ENCODE assay signal across 8 cellular contexts in the genomic region with DNA sequence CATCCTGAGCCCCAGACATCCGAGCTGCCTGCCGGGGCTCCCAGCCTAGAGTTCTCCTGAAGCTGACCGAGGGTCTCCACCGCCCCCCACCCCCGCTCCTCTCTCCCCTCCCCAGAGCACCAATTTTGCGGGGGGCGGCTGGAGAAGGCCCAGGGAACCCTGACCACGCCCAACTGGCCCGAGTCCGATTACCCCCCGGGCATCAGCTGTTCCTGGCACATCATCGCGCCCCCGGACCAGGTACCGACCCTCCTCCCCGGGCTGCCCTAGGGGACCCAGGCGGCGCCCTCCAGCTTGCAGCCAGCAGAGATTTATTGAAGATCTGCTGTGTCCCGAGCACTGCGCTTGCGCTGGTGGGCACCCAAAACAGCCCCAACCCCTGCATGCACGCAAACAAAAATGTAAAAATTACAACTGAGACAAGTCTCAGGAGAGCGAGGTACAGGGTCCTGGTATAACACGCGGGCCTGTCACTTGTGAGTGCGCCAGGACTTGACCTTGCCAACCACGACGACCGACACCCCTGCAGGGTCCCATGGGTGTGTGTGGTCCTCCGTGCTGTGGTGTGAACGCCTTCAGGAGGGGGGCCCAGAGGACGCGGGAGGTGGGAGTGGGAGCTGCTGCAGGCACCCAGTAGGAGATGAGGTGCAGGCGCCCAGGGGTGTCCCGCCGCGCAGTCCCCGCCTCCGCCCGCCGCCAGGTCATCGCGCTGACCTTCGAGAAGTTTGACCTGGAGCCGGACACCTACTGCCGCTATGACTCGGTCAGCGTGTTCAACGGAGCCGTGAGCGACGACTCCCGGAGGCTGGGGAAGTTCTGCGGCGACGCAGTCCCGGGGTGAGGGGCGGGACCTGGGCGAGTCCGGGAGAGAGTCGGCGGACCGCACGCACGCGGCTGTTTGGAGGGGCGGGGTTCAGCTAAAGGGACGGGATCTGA. TPM values are rescaled to one million over a fixed set of nuclear protein-coding genes. Genes with fewer than 3 reads are reported as not detected.
DNase-seq lines count a peak whose midpoint lies in the region; ATAC-seq and TF ChIP-seq lines count a peak whose summit lies in the region.

No MANE protein-coding gene starts in this region.

- no peak overlapping the region for H4K91ac ChIP-seq in trophoblast cell (ENCODE audit: low read depth, low read length)

- no peak overlapping the region for H2BK12ac ChIP-seq in trophoblast cell (ENCODE audit: low read length)

- H3K4me3 Mint-ChIP-seq in activated T-cell treated with anti-CD3 and anti-CD28 coated beads, Interleukin-2, amount 50 U/mL, for 4 hours, result peak overlapping the region; percentile 76

- peaks cover 17% of the 10 kb centered on the region for H3K79me1 ChIP-seq in trophoblast cell (ENCODE audit: low read length)

- no peaks in the 10 kb centered on the region for H3K36me3 Mint-ChIP-seq in activated T-cell treated with anti-CD3 and anti-CD28 coated beads, Interleukin-2, amount 50 U/mL, for 4 hours (ENCODE audit: insufficient read depth)

- peaks cover 20 to 34% of the 10 kb centered on the region in 2 experiments for H3K4me1 ChIP-seq in trophoblast cell (ENCODE audit: control insufficient read depth in 1 of 2, insufficient read depth in 2 of 2, low read length in 2 of 2)

- H4K12ac ChIP-seq in trophoblast cell (ENCODE audit: low read depth, low read length), result peak overlapping the region; percentile 55

- H3K9ac ChIP-seq in trophoblast cell (ENCODE audit: low read length), result no peak overlapping the region

- in situ Hi-C loops in KBM-7 (cut with MboI; ENCODE audit: low pct_unique_long_range_greater_than_20kb, low sequenced_read_pairs), result no loop called here

- no peak overlapping the region for H3K23ac ChIP-seq in trophoblast cell (ENCODE audit: low read length)

- H3K27me3 ChIP-seq in trophoblast cell (ENCODE audit: insufficient read depth, low read length), result no peaks in the 10 kb centered on the region

- no peaks in the 10 kb centered on the region for H3K9me3 ChIP-seq in trophoblast cell (ENCODE audit: insufficient read depth, low read depth, low read length)

- DNase-seq in NOMO-1 treated with DMSO at 0.1 percent for 48 hours (lab: John Stamatoyannopoulos, UW; ENCODE audit: unreplicated experiment), result peak; percentile 29
- DNase-seq in NOMO-1 (lab: John Stamatoyannopoulos, UW; ENCODE audit: unreplicated experiment in 2 of 2), result no peak
- DNase-seq in activated T-cell treated with anti-CD3 and anti-CD28 coated beads, Interleukin-2, amount 50 U/mL, for 4 hours, result no peak
- peak in 1 of 2 donors; percentile 33 for DNase-seq in foreskin fibroblast
- DNase-seq in trophoblast cell, result peak; percentile 29 to 47
- no peak for DNase-seq in T-helper 9 cell
- no peak for DNase-seq in NCI-H345 (lab: John Stamatoyannopoulos, UW)
- no peak for DNase-seq in KBM-7

- WGBS in trophoblast cell (ENCODE audit: extremely low coverage, insufficient coverage, insufficient read length), result no CpG with 5 or more reads among the region's 68 CpGs

- H3K27ac ChIP-seq in trophoblast cell (ENCODE audit: low read depth, low read length), result no peak overlapping the region

- H2AFZ ChIP-seq in trophoblast cell (ENCODE audit: insufficient read depth, low read length, poor library complexity), result peak overlapping the region; percentile 32

- H3K4me3 ChIP-seq in foreskin fibroblast (ENCODE audit: low read depth in 1 of 2, low read length in 2 of 2) (peak overlapping the region; percentile 94 to 99), trophoblast cell (ENCODE audit: low read depth, low read length) (peak overlapping the region; percentile 65)

- H3K18ac ChIP-seq in trophoblast cell (ENCODE audit: low read length), result peak overlapping the region; percentile 85

- peak; percentile 17 to 31 for ATAC-seq in activated T-cell treated with anti-CD3 and anti-CD28 coated beads, Interleukin-2, amount 50 U/mL, for 4 hours

- peak overlapping the region; percentile 88 for H4K8ac ChIP-seq in trophoblast cell (ENCODE audit: low read depth, low read length)

- no peak overlapping the region for H2AK5ac ChIP-seq in trophoblast cell (ENCODE audit: low read length)

- H3K4me2 ChIP-seq in trophoblast cell (ENCODE audit: low read length), result peak overlapping the region; percentile 97

- no peak overlapping the region for H3K4ac ChIP-seq in trophoblast cell (ENCODE audit: low read depth, low read length)

- H3K4me1 Mint-ChIP-seq in activated T-cell treated with anti-CD3 and anti-CD28 coated beads, Interleukin-2, amount 50 U/mL, for 4 hours (ENCODE audit: low read depth), result peaks cover 15% of the 10 kb centered on the region

- H2BK5ac ChIP-seq in trophoblast cell (ENCODE audit: low read depth, low read length, poor library complexity), result no peak overlapping the region

- H3K14ac ChIP-seq in trophoblast cell (ENCODE audit: low read length), result peak overlapping the region; percentile 57

- no peaks in the 10 kb centered on the region for H3K79me2 ChIP-seq in trophoblast cell (ENCODE audit: control insufficient read depth, insufficient read depth, low read length, poor library complexity)

- no peaks in the 10 kb centered on the region for H3K27me3 Mint-ChIP-seq in activated T-cell treated with anti-CD3 and anti-CD28 coated beads, Interleukin-2, amount 50 U/mL, for 4 hours (ENCODE audit: low read depth)

- TF ChIP-seq CTCF in foreskin fibroblast (IDR thresholded peaks at IDR 0.05; ENCODE audit: low read depth, low read length), result no peak

- no peaks in the 10 kb centered on the region for H3K9me3 Mint-ChIP-seq in activated T-cell treated with anti-CD3 and anti-CD28 coated beads, Interleukin-2, amount 50 U/mL, for 4 hours

- peaks cover 2 to 3% of the 10 kb centered on the region in 2 experiments for H3K36me3 ChIP-seq in trophoblast cell (ENCODE audit: control insufficient read depth in 1 of 2, insufficient read depth in 2 of 2, low read length in 2 of 2)

- H2BK120ac ChIP-seq in trophoblast cell (ENCODE audit: insufficient read depth, low read length, poor library complexity), result peak overlapping the region; percentile 57

RNA-seq across cellular contexts. Expression of a gene that starts 3.1 kb away (rescaled TPM):
- 1 to 10 TPM; 1.4 to 3.1 (median 2.0) TPM for total RNA-seq in activated T-cell treated with anti-CD3 and anti-CD28 coated beads, Interleukin-2, amount 50 U/mL, for 4 hours
- polyA plus RNA-seq in trophoblast cell (2013), result 37.2 and 37.6 TPM in 2 replicates

RNA-seq across cellular contexts. Expression of a gene that starts 7.1 kb away (rescaled TPM):
- 1 to 10 TPM; 7.8 to 8.4 (median 7.9) TPM for total RNA-seq in activated T-cell treated with anti-CD3 and anti-CD28 coated beads, Interleukin-2, amount 50 U/mL, for 4 hours
- polyA plus RNA-seq in trophoblast cell (2013), result 18.6 and 19.0 TPM in 2 replicates

RNA-seq across cellular contexts. Expression of a gene that starts 19.1 kb away (rescaled TPM):
- total RNA-seq in activated T-cell treated with anti-CD3 and anti-CD28 coated beads, Interleukin-2, amount 50 U/mL, for 4 hours, result under 1 TPM; 0.14 to 0.40 (median 0.34) TPM
- polyA plus RNA-seq in trophoblast cell (2013), result 0.29 and 0.47 TPM in 2 replicates

RNA-seq across cellular contexts. Expression of a gene that starts 19.3 kb away (rescaled TPM):
- 10 to 100 TPM; 69.3 to 75.5 (median 73.1) TPM for total RNA-seq in activated T-cell treated with anti-CD3 and anti-CD28 coated beads, Interleukin-2, amount 50 U/mL, for 4 hours
- 37.0 and 40.0 TPM in 2 replicates for polyA plus RNA-seq in trophoblast cell (2013)

RNA-seq across cellular contexts. Expression of a gene that starts 31.5 kb away (rescaled TPM):
- total RNA-seq in activated T-cell treated with anti-CD3 and anti-CD28 coated beads, Interleukin-2, amount 50 U/mL, for 4 hours, result 1 to 10 TPM; 6.2 to 8.1 (median 7.6) TPM
- 1.4 and 2.0 TPM in 2 replicates for polyA plus RNA-seq in trophoblast cell (2013)

Comparison
In these comparisons a context has a peak if more than half of its experiments do, and no peak if none do; other contexts are left out.
1. DNase-seq: peak in NOMO-1 treated with DMSO at 0.1 percent for 48 hours (single experiment) and trophoblast cell (2 of 2); none in NOMO-1 (0 of 2), activated T-cell treated with anti-CD3 and anti-CD28 coated beads, Interleukin-2, amount 50 U/mL, for 4 hours (single experiment), T-helper 9 cell (single experiment), NCI-H345 (single experiment) and KBM-7 (single experiment).